27 cellular contexts compared by ENCODE assay signal in the genomic region with DNA sequence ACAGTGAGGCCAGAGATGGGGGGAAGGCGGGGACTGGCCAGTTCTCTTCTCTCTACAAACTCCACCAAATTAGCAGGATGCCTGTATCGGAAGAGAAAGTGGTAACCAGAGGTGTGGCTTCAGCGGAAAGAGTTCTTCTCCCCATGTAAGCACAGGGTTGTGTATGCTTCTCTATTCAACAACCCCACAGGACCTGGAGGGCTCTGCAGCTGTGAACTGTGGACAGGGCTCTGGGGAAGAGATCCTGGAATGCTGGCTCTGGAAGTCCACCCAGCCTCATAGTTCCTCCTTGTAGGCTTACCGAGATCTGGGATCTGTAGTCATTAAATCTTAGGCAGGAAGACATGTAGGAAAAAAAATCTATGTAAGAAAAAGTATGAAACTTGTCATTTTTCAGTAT.
"Had no signal": no experiment of that assay in that cellular context is flagged by ENCODE, and none has a peak within 500 bp of the region (broad histone marks: within the 10 kb centered on the region; RNA-seq: fewer than 3 reads in every experiment).

No MANE protein-coding gene starts in this region.

- H3K9me3 Mint-ChIP-seq: natural killer cell; nephron progenitor cell; neural progenitor cell; stimulated activated effector memory CD8-positive, alpha-beta T cell treated with anti-CD3 and anti-CD28 coated beads, Interleukin-12 subunit alpha, Interleukin-12 subunit beta, amount 100 ng/mL, for 72 hours; stimulated activated naive CD8-positive, alpha-beta T cell treated with anti-CD3 and anti-CD28 coated beads, Interleukin-15, amount 100 ng/mL, for 72 hours had no signal

- H2AFZ ChIP-seq: neural progenitor cell, parathyroid adenoma had no signal

- H3K79me2 ChIP-seq: parathyroid adenoma had no signal

- ATAC-seq: left colon; left lung; lower lobe of right lung; natural killer cell; right lobe of liver; stimulated activated effector memory CD8-positive, alpha-beta T cell treated with anti-CD3 and anti-CD28 coated beads, Interleukin-12 subunit alpha, Interleukin-12 subunit beta, amount 100 ng/mL, for 72 hours; stimulated activated naive CD8-positive, alpha-beta T cell treated with anti-CD3 and anti-CD28 coated beads, Interleukin-15, amount 100 ng/mL, for 72 hours had no signal

- H3K27ac ChIP-seq: left lung, lower lobe of right lung, neural progenitor cell, neutrophil, parathyroid adenoma, right atrium auricular region, right lobe of liver, skin epidermis, tibial nerve, upper lobe of left lung, vagina had no signal

- H3K4me3 Mint-ChIP-seq: mesothelial cell of epicardium; naive B cell; natural killer cell; nephron progenitor cell; neural progenitor cell; stimulated activated effector memory CD8-positive, alpha-beta T cell treated with anti-CD3 and anti-CD28 coated beads, Interleukin-12 subunit alpha, Interleukin-12 subunit beta, amount 100 ng/mL, for 72 hours; stimulated activated naive CD8-positive, alpha-beta T cell treated with anti-CD3 and anti-CD28 coated beads, Interleukin-15, amount 100 ng/mL, for 72 hours had no signal

- H3K4me1 ChIP-seq: left lung, lower lobe of right lung, neural progenitor cell, parathyroid adenoma, right lobe of liver had no signal

- H3K4me1 Mint-ChIP-seq: natural killer cell; stimulated activated effector memory CD8-positive, alpha-beta T cell treated with anti-CD3 and anti-CD28 coated beads, Interleukin-12 subunit alpha, Interleukin-12 subunit beta, amount 100 ng/mL, for 72 hours had no signal

- H3K27me3 ChIP-seq: left lung, neural progenitor cell, neutrophil, right atrium auricular region, right lobe of liver, tibial nerve, upper lobe of left lung, vagina had no signal

- H3K9ac ChIP-seq: neural progenitor cell, parathyroid adenoma had no signal

- H3K36me3 ChIP-seq: left lung, lower lobe of right lung, neural progenitor cell, neutrophil, right atrium auricular region, right lobe of liver, tibial nerve, upper lobe of left lung, vagina had no signal

- DNase-seq: hippocampal formation; kidney; left colon; left lung; lower lobe of right lung; mesendoderm; naive B cell; natural killer cell; nephron progenitor cell; occipital lobe; right lobe of liver; stimulated activated CD4-positive, alpha-beta T cell treated with anti-CD3 and anti-CD28 coated beads, Interleukin-12 subunit alpha, Interleukin-12 subunit beta, amount 100 ng/mL, for 4 hours; stimulated activated CD4-positive, alpha-beta T cell treated with anti-CD3 and anti-CD28 coated beads, Interleukin-15, amount 100 ng/mL, for 24 hours; stimulated activated CD4-positive, alpha-beta T cell treated with anti-CD3 and anti-CD28 coated beads, Interleukin-4, amount 100 ng/mL, for 24 hours; stimulated activated naive CD4-positive, alpha-beta T cell treated with Interleukin-2 at 50 U/mL for 16 hours; stimulated activated naive CD8-positive, alpha-beta T cell treated with anti-CD3 and anti-CD28 coated beads, Interleukin-15, amount 100 ng/mL, for 72 hours; substantia nigra; upper lobe of left lung had no signal

- H3K36me3 Mint-ChIP-seq: mesothelial cell of epicardium; naive B cell; natural killer cell; neural progenitor cell; stimulated activated effector memory CD8-positive, alpha-beta T cell treated with anti-CD3 and anti-CD28 coated beads, Interleukin-12 subunit alpha, Interleukin-12 subunit beta, amount 100 ng/mL, for 72 hours had no signal

- H3K4me2 ChIP-seq: neural progenitor cell had no signal

- H3K27me3 Mint-ChIP-seq: naive B cell; stimulated activated naive CD8-positive, alpha-beta T cell treated with anti-CD3 and anti-CD28 coated beads, Interleukin-15, amount 100 ng/mL, for 72 hours had no signal

- H3K27ac Mint-ChIP-seq: mesothelial cell of epicardium; natural killer cell; nephron progenitor cell; neural progenitor cell; stimulated activated effector memory CD8-positive, alpha-beta T cell treated with anti-CD3 and anti-CD28 coated beads, Interleukin-12 subunit alpha, Interleukin-12 subunit beta, amount 100 ng/mL, for 72 hours; stimulated activated naive CD8-positive, alpha-beta T cell treated with anti-CD3 and anti-CD28 coated beads, Interleukin-15, amount 100 ng/mL, for 72 hours had no signal

- H3K4me3 ChIP-seq: left lung, lower lobe of right lung, neural progenitor cell, right atrium auricular region, right lobe of liver, skin epidermis, tibial nerve, upper lobe of left lung, vagina had no signal

- H3K9me3 ChIP-seq: left lung, lower lobe of right lung, neutrophil, right atrium auricular region, right lobe of liver, tibial nerve, upper lobe of left lung, vagina had no signal
